14 cellular contexts compared by ENCODE assay signal in genomic region chr3:102036015-102036414, GRCh38.
DNase-seq lines count a peak whose midpoint lies in the region; ATAC-seq and TF ChIP-seq lines count a peak whose summit lies in the region.
"Had no signal": no experiment of that assay in that cellular context is flagged by ENCODE, and none has a peak within 500 bp of the region (broad histone marks: within the 10 kb centered on the region; RNA-seq: fewer than 3 reads in every experiment).

No MANE protein-coding gene starts in this region.

- no peak for TF ChIP-seq POLR2A in NB4 (IDR thresholded peaks at IDR 0.05; ENCODE audit: extremely low read depth, insufficient read length)

- peak; percentile 49 for ATAC-seq in GM19351 (IDR thresholded peaks at IDR 0.05; ENCODE audit: unreplicated experiment)
- peak; percentile 33 for ATAC-seq in HG02870 (IDR thresholded peaks at IDR 0.05; ENCODE audit: unreplicated experiment)
- ATAC-seq: activated T-cell treated with anti-CD3 and anti-CD28 coated beads, Interleukin-2, amount 50 U/mL, for 72 hours; K562 had no signal

- no peak overlapping the region for H3K4me3 ChIP-seq in NB4 (ENCODE audit: low read depth, low read length)
- H3K4me3 ChIP-seq: K562, prostate gland had no signal

- TF ChIP-seq CTCF in NB4 (IDR thresholded peaks at IDR 0.05; ENCODE audit: low read depth, low read length) = no peak

- peak; percentile 9 for DNase-seq in Ammon's horn (ENCODE audit: low spot score)
- peak; percentile 2 for DNase-seq in NB4 (ENCODE audit: low read depth)
- no peak for DNase-seq in NCI-H1048 (lab: John Stamatoyannopoulos, UW)
- no peak for DNase-seq in central memory CD4-positive, alpha-beta T cell
- no peak for DNase-seq in activated naive CD4-positive, alpha-beta T cell treated with anti-CD3 and anti-CD28 coated beads, Interleukin-2, amount 50 U/mL, for 16 hours
- DNase-seq in COLO668 (lab: John Stamatoyannopoulos, UW; ENCODE audit: unreplicated experiment) = no peak
- DNase-seq: activated T-cell treated with anti-CD3 and anti-CD28 coated beads, Interleukin-2, amount 50 U/mL, for 72 hours; mesendoderm; NCI-H2171 treated with DMSO at 0.1 percent for 48 hours; stimulated activated CD4-positive, alpha-beta T cell treated with anti-CD3 and anti-CD28 coated beads, Interleukin-4, amount 100 ng/mL, for 1 hour had no signal

Comparison
In these comparisons a context has a peak if more than half of its experiments do, and no peak if none do; other contexts are left out.
1. DNase-seq: peak in Ammon's horn (single experiment) and NB4 (single experiment); none in NCI-H1048 (single experiment), central memory CD4-positive, alpha-beta T cell (single experiment), activated naive CD4-positive, alpha-beta T cell treated with anti-CD3 and anti-CD28 coated beads, Interleukin-2, amount 50 U/mL, for 16 hours (single experiment) and COLO668 (single experiment).